Comparison of ENCODE assay signal across 24 cellular contexts in genomic region chr11:43693069-43693468, GRCh38.
"Had no signal": no experiment of that assay in that cellular context is flagged by ENCODE, and none has a peak within 500 bp of the region (broad histone marks: within the 10 kb centered on the region; RNA-seq: fewer than 3 reads in every experiment).

No MANE protein-coding gene starts in this region.

- H3K4me2 ChIP-seq: hepatocyte had no signal

- H3K27ac ChIP-seq: colonic mucosa, dorsolateral prefrontal cortex, hepatocyte, ovary, psoas muscle, upper lobe of left lung had no signal

- H3K27me3 Mint-ChIP-seq: activated B cell treated with CpG ODN at 0.5 μM for 24 hours; activated CD4-positive, alpha-beta T cell treated with anti-CD3 and anti-CD28 coated beads for 36 hours; activated naive CD8-positive, alpha-beta T cell treated with anti-CD3 and anti-CD28 coated beads, Interleukin-2, amount 10 ng/mL, durations not matched to agents 7 days and 5 days; effector memory CD8-positive, alpha-beta T cell; natural killer cell treated with Interleukin-12 subunit alpha and Interleukin-12 subunit beta and Interleukin-15 and Interleukin-18, amount 100 ng/mL, for 72 hours had no signal

- H3K9me3 Mint-ChIP-seq: activated B cell treated with CpG ODN at 0.5 μM for 24 hours; activated T-cell treated with anti-CD3 and anti-CD28 coated beads, Interleukin-2, amount 50 U/mL, for 4 hours; activated T-helper 2 cell treated with anti-CD3 and anti-CD28 coated beads, Interferon-gamma antibody, Interleukin-2, Interleukin-4, amounts not matched to agents 10 μg/mL and 5 μg/mL and 100 μg/mL, durations not matched to agents 14 hours and 24 hours and 36 hours; effector memory CD8-positive, alpha-beta T cell; natural killer cell treated with Interleukin-12 subunit alpha and Interleukin-12 subunit beta and Interleukin-15 and Interleukin-18, amount 100 ng/mL, for 72 hours had no signal

- H3K4me1 ChIP-seq: colonic mucosa had no signal

- H3K27me3 ChIP-seq: colonic mucosa, dorsolateral prefrontal cortex, hepatocyte, ovary, right atrium auricular region, upper lobe of left lung had no signal

- ATAC-seq: activated CD4-positive, alpha-beta T cell treated with anti-CD3 and anti-CD28 coated beads for 36 hours; activated T-cell treated with anti-CD3 and anti-CD28 coated beads, Interleukin-2, amount 50 U/mL, for 4 hours; effector memory CD8-positive, alpha-beta T cell; esophagus mucosa; natural killer cell treated with Interleukin-12 subunit alpha and Interleukin-12 subunit beta and Interleukin-15 and Interleukin-18, amount 100 ng/mL, for 72 hours; psoas muscle; stimulated activated naive CD8-positive, alpha-beta T cell treated with anti-CD3 and anti-CD28 coated beads, Interleukin-15, Interleukin-2, amounts not matched to agents 100 U/mL and 50 U/mL, for 24 hours had no signal

- H3K9me3 ChIP-seq: colonic mucosa, ovary, psoas muscle, right atrium auricular region, upper lobe of left lung had no signal

- H3K4me3 Mint-ChIP-seq: activated B cell treated with CpG ODN at 0.5 μM for 24 hours; activated CD4-positive, alpha-beta T cell treated with anti-CD3 and anti-CD28 coated beads for 36 hours; activated naive CD8-positive, alpha-beta T cell treated with anti-CD3 and anti-CD28 coated beads, Interleukin-2, amount 10 ng/mL, durations not matched to agents 7 days and 5 days; activated T-cell treated with anti-CD3 and anti-CD28 coated beads, Interleukin-2, amount 50 U/mL, for 4 hours; effector memory CD8-positive, alpha-beta T cell; natural killer cell treated with Interleukin-12 subunit alpha and Interleukin-12 subunit beta and Interleukin-15 and Interleukin-18, amount 100 ng/mL, for 72 hours had no signal

- H2AFZ ChIP-seq: hepatocyte had no signal

- H3K27ac Mint-ChIP-seq: activated B cell treated with CpG ODN at 0.5 μM for 24 hours; activated CD4-positive, alpha-beta T cell treated with anti-CD3 and anti-CD28 coated beads for 36 hours; activated naive CD8-positive, alpha-beta T cell treated with anti-CD3 and anti-CD28 coated beads, Interleukin-2, amount 10 ng/mL, durations not matched to agents 7 days and 5 days; activated T-helper 2 cell treated with anti-CD3 and anti-CD28 coated beads, Interferon-gamma antibody, Interleukin-2, Interleukin-4, amounts not matched to agents 10 μg/mL and 5 μg/mL and 100 μg/mL, durations not matched to agents 14 hours and 24 hours and 36 hours; natural killer cell treated with Interleukin-12 subunit alpha and Interleukin-12 subunit beta and Interleukin-15 and Interleukin-18, amount 100 ng/mL, for 72 hours had no signal

- DNase-seq: activated B cell treated with CpG ODN at 0.5 μM for 24 hours; activated CD4-positive, alpha-beta T cell treated with anti-CD3 and anti-CD28 coated beads for 36 hours; activated CD4-positive, alpha-beta T cell treated with anti-CD3 and anti-CD28 coated beads, Interleukin-2, amount 50 U/mL, for 48 hours; activated CD8-positive, alpha-beta memory T cell treated with anti-CD3 and anti-CD28 coated beads, Interleukin-2, amount 50 U/mL, for 48 hours; activated naive CD4-positive, alpha-beta T cell; activated naive CD8-positive, alpha-beta T cell treated with anti-CD3 and anti-CD28 coated beads, Interleukin-2, amount 10 ng/mL, durations not matched to agents 7 days and 5 days; activated T-cell treated with anti-CD3 and anti-CD28 coated beads, Interleukin-2, amount 50 U/mL, for 4 hours; amniotic stem cell; colonic mucosa; dorsolateral prefrontal cortex; effector memory CD8-positive, alpha-beta T cell; foreskin melanocyte; glutamatergic neuron; kidney glomerular epithelial cell; ovary; psoas muscle; stimulated activated CD4-positive, alpha-beta T cell treated with anti-CD3 and anti-CD28 coated beads, Interleukin-4, amount 100 ng/mL, for 4 hours; stimulated activated naive CD8-positive, alpha-beta T cell treated with anti-CD3 and anti-CD28 coated beads, Interleukin-15, Interleukin-2, amounts not matched to agents 100 U/mL and 50 U/mL, for 24 hours; upper lobe of left lung had no signal

- H3K4me3 ChIP-seq: colonic mucosa, dorsolateral prefrontal cortex, hepatocyte, ovary, psoas muscle, right atrium auricular region, upper lobe of left lung had no signal

- H3K36me3 ChIP-seq: colonic mucosa, ovary, right atrium auricular region, upper lobe of left lung had no signal
